ENCODE assay signal across 1 cellular context in the genomic region with DNA sequence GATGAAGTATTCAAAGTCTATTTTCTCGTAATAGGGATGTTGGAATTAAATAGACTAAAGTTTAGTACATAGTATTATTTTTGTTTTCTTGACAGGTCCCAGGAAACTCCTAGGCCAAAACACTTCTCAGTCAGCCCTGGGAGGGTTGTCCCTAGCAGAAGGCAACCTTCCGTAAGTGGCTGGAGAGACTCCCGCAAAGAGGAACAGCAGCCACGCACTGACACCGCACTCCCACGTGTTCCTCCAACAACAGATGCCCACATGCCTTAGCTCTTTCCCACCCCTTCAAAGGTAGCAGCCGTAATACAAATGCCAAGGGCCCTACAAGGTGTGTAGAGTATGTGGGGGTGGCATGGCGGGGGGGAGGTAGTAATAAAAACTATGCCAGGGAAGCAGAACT.
TF ChIP-seq lines count a peak whose summit lies in the region.

No MANE protein-coding gene starts in this region.

TF ChIP-seq in IMR-90, 13 proteins besides CTCF, POLR2A, EP300 and RAD21:
- TF ChIP-seq MAZ (IDR thresholded peaks at IDR 0.05; ENCODE audit: borderline replicate concordance, low read depth, low read length), result no peak
- no peak for TF ChIP-seq MXI1 (IDR thresholded peaks at IDR 0.05; ENCODE audit: borderline replicate concordance, low read depth, low read length)
- TF ChIP-seq CEBPB (IDR thresholded peaks at IDR 0.05; ENCODE audit: low read depth, low read length), result no peak
- TF ChIP-seq, protein P1, sequence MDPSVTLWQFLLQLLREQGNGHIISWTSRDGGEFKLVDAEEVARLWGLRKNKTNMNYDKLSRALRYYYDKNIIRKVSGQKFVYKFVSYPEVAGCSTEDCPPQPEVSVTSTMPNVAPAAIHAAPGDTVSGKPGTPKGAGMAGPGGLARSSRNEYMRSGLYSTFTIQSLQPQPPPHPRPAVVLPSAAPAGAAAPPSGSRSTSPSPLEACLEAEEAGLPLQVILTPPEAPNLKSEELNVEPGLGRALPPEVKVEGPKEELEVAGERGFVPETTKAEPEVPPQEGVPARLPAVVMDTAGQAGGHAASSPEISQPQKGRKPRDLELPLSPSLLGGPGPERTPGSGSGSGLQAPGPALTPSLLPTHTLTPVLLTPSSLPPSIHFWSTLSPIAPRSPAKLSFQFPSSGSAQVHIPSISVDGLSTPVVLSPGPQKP (IDR thresholded peaks at IDR 0.05; ENCODE audit: borderline replicate concordance, low read depth, low read length), result no peak
- TF ChIP-seq RCOR1 (IDR thresholded peaks at IDR 0.05; ENCODE audit: insufficient replicate concordance, low read length), result no peak
- no peak for TF ChIP-seq BHLHE40 (IDR thresholded peaks at IDR 0.05; ENCODE audit: low read depth, low read length)
- TF ChIP-seq SMC3 (IDR thresholded peaks at IDR 0.05; ENCODE audit: low read depth, low read length), result no peak
- TF ChIP-seq RFX5 (IDR thresholded peaks at IDR 0.05; ENCODE audit: low read depth, low read length), result no peak
- TF ChIP-seq FOS (IDR thresholded peaks at IDR 0.05; ENCODE audit: low read depth, low read length), result no peak
- TF ChIP-seq NFE2L2 (IDR thresholded peaks at IDR 0.05; ENCODE audit: low read depth, low read length), result no peak
- no peak for TF ChIP-seq MAFK (IDR thresholded peaks at IDR 0.05; ENCODE audit: low read depth, low read length)
- no peak for TF ChIP-seq CHD1 (IDR thresholded peaks at IDR 0.05; ENCODE audit: low read depth, low read length)
- TF ChIP-seq, protein P2, sequence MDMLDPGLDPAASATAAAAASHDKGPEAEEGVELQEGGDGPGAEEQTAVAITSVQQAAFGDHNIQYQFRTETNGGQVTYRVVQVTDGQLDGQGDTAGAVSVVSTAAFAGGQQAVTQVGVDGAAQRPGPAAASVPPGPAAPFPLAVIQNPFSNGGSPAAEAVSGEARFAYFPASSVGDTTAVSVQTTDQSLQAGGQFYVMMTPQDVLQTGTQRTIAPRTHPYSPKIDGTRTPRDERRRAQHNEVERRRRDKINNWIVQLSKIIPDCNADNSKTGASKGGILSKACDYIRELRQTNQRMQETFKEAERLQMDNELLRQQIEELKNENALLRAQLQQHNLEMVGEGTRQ (IDR thresholded peaks at IDR 0.05; ENCODE audit: low read depth, low read length), result no peak
